8 cellular contexts compared by ENCODE assay signal in the genomic region with DNA sequence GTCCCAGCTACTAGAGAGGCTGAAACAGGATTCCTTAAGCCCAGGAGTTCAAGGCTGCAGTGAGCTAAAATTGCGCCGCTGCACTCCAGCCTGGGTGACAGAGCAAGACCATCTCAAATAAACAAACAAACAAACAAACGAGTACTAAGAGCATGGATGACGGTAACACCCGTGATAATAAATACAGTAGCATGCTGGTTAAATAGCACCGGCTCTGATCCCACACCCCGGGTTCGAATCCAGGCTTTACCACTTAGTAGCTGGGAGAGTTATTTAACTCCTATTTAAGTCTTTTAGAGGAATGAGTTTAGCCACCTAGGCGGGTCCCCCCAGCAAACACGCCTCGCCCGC. TPM values are rescaled to one million over a fixed set of nuclear protein-coding genes. Genes with fewer than 3 reads are reported as not detected.
A peak's percentile ranks its signal among the peaks of the same experiment; 100 is the strongest.
DNase-seq lines count a peak whose midpoint lies in the region; ATAC-seq and TF ChIP-seq lines count a peak whose summit lies in the region.

No MANE protein-coding gene starts in this region.

- peaks cover 2% of the 10 kb centered on the region; the same call in 1 of the 3 replicates for H3K4me1 Mint-ChIP-seq in GM23338

- H3K4me1 ChIP-seq in GM23338 (ENCODE audit: insufficient read depth): peaks cover 7% of the 10 kb centered on the region; the same call in 1 of the 2 replicates
- peaks cover 4% of the 10 kb centered on the region for H3K4me1 ChIP-seq in hepatocyte (ENCODE audit: insufficient read depth)

- H3K27ac Mint-ChIP-seq in GM23338: peak overlapping the region; percentile 48; the same call in 1 of the 2 replicates

- peaks cover 19% of the 10 kb centered on the region for H3K36me3 Mint-ChIP-seq in GM23338 (ENCODE audit: low read depth)

- H3K27me3 Mint-ChIP-seq in GM23338 (ENCODE audit: insufficient read depth, low read depth, poor library complexity): peaks cover 8% of the 10 kb centered on the region

- H3K4me3 Mint-ChIP-seq in GM23338: peak overlapping the region; percentile 96

- no peak; the same call in 2 of the 3 replicates for ATAC-seq in GM23338
- ATAC-seq in left colon: no peak

- H2AFZ ChIP-seq in GM23338: peak overlapping the region; percentile 96
- H2AFZ ChIP-seq in hepatocyte: no peak overlapping the region

- whole genome bisulfite sequencing in hepatocyte (ENCODE audit: low lambda C conversion rate, missing lambda C conversion rate): 22% methylated on average over 12 of the region's 12 CpGs

- no peaks in the 10 kb centered on the region for H3K9me2 ChIP-seq in GM23338 (ENCODE audit: insufficient read depth)
- no peaks in the 10 kb centered on the region for H3K9me2 ChIP-seq in hepatocyte (replicated peaks; ENCODE audit: insufficient read depth)

- H3K27me3 ChIP-seq in GM23338 (ENCODE audit: insufficient read depth) (no peaks in the 10 kb centered on the region), hepatocyte (no peaks in the 10 kb centered on the region)

- H4K20me1 ChIP-seq in GM23338 (replicated peaks; ENCODE audit: insufficient read depth) (peaks cover 8% of the 10 kb centered on the region; the same call in 1 of the 2 replicates), hepatocyte (ENCODE audit: insufficient read depth, poor library complexity, severe bottlenecking) (peaks cover 6% of the 10 kb centered on the region)

- no peaks in the 10 kb centered on the region for H3F3A ChIP-seq in GM23338 (replicated peaks; ENCODE audit: low read depth)

- H3K9me3 ChIP-seq in hepatocyte (ENCODE audit: low read depth): no peaks in the 10 kb centered on the region

- intact Hi-C loops in left colon (cut with DNase I, micrococcal nuclease): no loop called here

- TF ChIP-seq CTCF in GM23338 (conservative IDR thresholded peaks at IDR 0.05; ENCODE audit: low read depth in 2 of 2) (no peak), WI38 (IDR thresholded peaks at IDR 0.05; ENCODE audit: low read depth, low read length) (no peak), hepatocyte (IDR thresholded peaks at IDR 0.05; ENCODE audit: poor library complexity) (no peak)

- H3K36me3 ChIP-seq in GM23338 (ENCODE audit: insufficient read depth): 0 out of 2 replicates have a peak, but pooled peaks cover 9% of the 10 kb centered on the region
- no peaks in the 10 kb centered on the region for H3K36me3 ChIP-seq in hepatocyte (replicated peaks; ENCODE audit: insufficient read depth, low read depth)

- H3K79me2 ChIP-seq in GM23338 (replicated peaks; ENCODE audit: insufficient read depth): peaks cover 35% of the 10 kb centered on the region
- peaks cover 40% of the 10 kb centered on the region for H3K79me2 ChIP-seq in hepatocyte

- no peak for DNase-seq in GM23338 (ENCODE audit: low spot score)
- no peak for DNase-seq in hepatocyte (ENCODE audit: low spot score)
- no peak for DNase-seq in SHP77 (lab: John Stamatoyannopoulos, UW)
- no peak for DNase-seq in hippocampal formation (lab: John Stamatoyannopoulos, UW)
- no peak for DNase-seq in left colon
- no peak for DNase-seq in SHP77 treated with DMSO at 0.1 percent for 48 hours (lab: John Stamatoyannopoulos, UW)

- H3K4me3 ChIP-seq in GM23338 (peak overlapping the region; percentile 100), WI38 (ENCODE audit: low read depth, low read length) (peak overlapping the region; percentile 100), hepatocyte (peak overlapping the region; percentile 78), skin epidermis (peak overlapping the region; percentile 56 to 88 (median 73))

- peak overlapping the region; percentile 93 for H3K4me2 ChIP-seq in GM23338
- peak overlapping the region; percentile 73 for H3K4me2 ChIP-seq in hepatocyte

- H3K9me3 Mint-ChIP-seq in GM23338: peaks cover 4% of the 10 kb centered on the region; the same call in 1 of the 3 replicates

- no peak overlapping the region for H3K27ac ChIP-seq in GM23338 (ENCODE audit: low read depth)
- no peak overlapping the region for H3K27ac ChIP-seq in hepatocyte
- H3K27ac ChIP-seq in skin epidermis: peak overlapping the region in 18 of 21 experiments; percentile 72 to 98 (median 90)

TF ChIP-seq in GM23338, 12 proteins besides CTCF, POLR2A, EP300 and RAD21:
- no peak for TF ChIP-seq EZH2 (IDR thresholded peaks at IDR 0.05; ENCODE audit: low read depth, unreplicated experiment)
- TF ChIP-seq JUNB (IDR thresholded peaks at IDR 0.05; ENCODE audit: unreplicated experiment): no peak

RNA-seq across cellular contexts. Expression of gene METTL22, which starts 0.3 kb away (rescaled TPM):
- 44.6 and 51.8 TPM in 2 replicates for total RNA-seq in GM23338 (2014; rRNA removed; shearing (Covaris generic))
- polyA plus RNA-seq in GM23338 (2016; fragmentation: Nextera tagmentation; extraction: Ambion mirVana) (44.8 and 51.4 TPM in 2 replicates), hepatocyte (19.7 and 35.1 TPM in 2 replicates)
- total RNA-seq in hepatocyte (16.9 and 17.6 TPM in 2 replicates), left colon (10 to 100 TPM; 25.4 to 35.7 TPM)

RNA-seq across cellular contexts. Expression of gene TMEM114, which starts 30.9 kb away (rescaled TPM):
- 0.52 TPM in 1 of 2 replicates, not detected in the other for total RNA-seq in GM23338 (2014; rRNA removed; shearing (Covaris generic))
- polyA plus RNA-seq in GM23338 (2016; fragmentation: Nextera tagmentation; extraction: Ambion mirVana) (0.47 and 0.77 TPM in 2 replicates), hepatocyte (not detected in 2 replicates)
- total RNA-seq in hepatocyte (not detected in 2 replicates), left colon (not detected)

RNA-seq across cellular contexts. Expression of gene ABAT, which starts 53.2 kb away (rescaled TPM):
- total RNA-seq in GM23338 (2014; rRNA removed; shearing (Covaris generic)): 3.8 and 8.8 TPM in 2 replicates
- polyA plus RNA-seq in GM23338 (2016; fragmentation: Nextera tagmentation; extraction: Ambion mirVana) (4.4 TPM in 2 replicates), hepatocyte (18.8 and 31.2 TPM in 2 replicates)
- total RNA-seq in hepatocyte (50.1 and 59.1 TPM in 2 replicates), left colon (10 to 100 TPM in 1 of 2 donors, 1 to 10 TPM in 1; 9.2 to 24.2 TPM)

Comparison
In these comparisons a context has a peak if more than half of its experiments do, and no peak if none do; other contexts are left out.
1. H3K27ac ChIP-seq: peak in skin epidermis (18 of 21); none in GM23338 (single experiment) and hepatocyte (single experiment).
2. Peak in every context shown above with its lines, with median percentiles within 50 percentile points of each other: H3K4me3 ChIP-seq.